In the genomic region with DNA sequence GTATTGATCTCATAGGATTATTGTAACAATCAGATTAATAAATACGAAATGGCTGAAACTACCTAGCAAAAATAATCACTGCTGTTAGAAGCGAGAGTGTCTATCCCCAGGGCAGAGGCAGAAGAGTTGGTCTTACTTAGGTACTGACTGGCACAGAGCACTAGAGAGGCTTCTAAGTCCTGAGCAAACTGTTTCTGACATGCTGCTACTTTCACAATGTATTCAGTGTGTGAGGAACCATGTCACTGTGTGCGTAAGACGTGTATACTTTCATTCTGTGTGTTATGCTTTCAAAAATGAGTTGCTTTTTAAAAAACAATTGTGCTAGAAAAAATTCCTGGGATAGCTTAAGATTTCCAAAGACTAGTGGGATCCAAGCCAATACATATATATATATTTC, we compare ENCODE assay signal across 34 cellular contexts. TPM values are rescaled to one million over a fixed set of nuclear protein-coding genes. Genes with fewer than 3 reads are reported as not detected.
"Had no signal": no experiment of that assay in that cellular context is flagged by ENCODE, and none has a peak within 500 bp of the region (broad histone marks: within the 10 kb centered on the region; RNA-seq: fewer than 3 reads in every experiment).

No MANE protein-coding gene starts in this region.

- DNase-seq: cortex of kidney; effector CD8-positive, alpha-beta T cell; effector memory CD8-positive, alpha-beta T cell; endodermal cell; erythroblast; esophagus squamous epithelium; foreskin fibroblast; foreskin melanocyte; gastrocnemius medialis; glutamatergic neuron; head of caudate nucleus; heart right ventricle; hippocampal formation; left cardiac atrium; left lung; left ventricle myocardium superior; lower lobe of right lung; mesenchymal stem cell; mucosa of descending colon; naive B cell; naive thymus-derived CD8-positive, alpha-beta T cell had no signal

- H3K4me1 ChIP-seq: gastrocnemius medialis, left lung had no signal

- FAIRE-seq: endometrium, islet of Langerhans, keratinocyte had no signal

- H3K4me3 ChIP-seq: esophagus squamous epithelium, gastrocnemius medialis, heart right ventricle, left lung, lower lobe of right lung, mucosa of descending colon had no signal

- H3K9me3 ChIP-seq: gastrocnemius medialis, left lung, lower lobe of right lung, mucosa of descending colon had no signal

- H3K27me3 ChIP-seq: gastrocnemius medialis, left lung had no signal

- ATAC-seq: effector memory CD8-positive, alpha-beta T cell; esophagus mucosa; gastrocnemius medialis; heart right ventricle; left cardiac atrium; left lung; left ventricle myocardium superior; lower lobe of right lung; mucosa of descending colon; naive thymus-derived CD8-positive, alpha-beta T cell had no signal

- H3K27ac ChIP-seq: epithelial cell of prostate, esophagus squamous epithelium, gastrocnemius medialis, heart right ventricle, left lung, lower lobe of right lung had no signal

- H3K36me3 ChIP-seq: esophagus squamous epithelium, gastrocnemius medialis, heart right ventricle, left lung, lower lobe of right lung had no signal

RNA-seq across cellular contexts. Expression of gene IFNA6, which starts 10.0 kb away (rescaled TPM):
- total RNA-seq: dermis microvascular lymphatic vessel endothelial cell; endodermal cell; esophagus mucosa; esophagus squamous epithelium; gastrocnemius medialis; glomerular endothelial cell; heart right ventricle; kidney epithelial cell; left cardiac atrium; left lung; left ventricle myocardium superior; lower leg skin; lower lobe of right lung; lung microvascular endothelial cell; mesenteric fat pad; mesothelial cell of epicardium; mucosa of descending colon; myocyte; naive thymus-derived CD8-positive, alpha-beta T cell had no signal
- polyA plus RNA-seq: heart right ventricle; keratinocyte; naive thymus-derived CD8-positive, alpha-beta T cell had no signal

RNA-seq across cellular contexts. Expression of gene IFNA13, which starts 27.1 kb away (rescaled TPM):
- total RNA-seq: dermis microvascular lymphatic vessel endothelial cell; endodermal cell; esophagus mucosa; esophagus squamous epithelium; gastrocnemius medialis; glomerular endothelial cell; heart right ventricle; kidney epithelial cell; left cardiac atrium; left lung; left ventricle myocardium superior; lower leg skin; lung microvascular endothelial cell; mesenteric fat pad; mucosa of descending colon; myocyte; naive thymus-derived CD8-positive, alpha-beta T cell had no signal
- polyA plus RNA-seq: heart right ventricle; keratinocyte; naive thymus-derived CD8-positive, alpha-beta T cell had no signal

RNA-seq across cellular contexts. Expression of gene IFNA5, which starts 35.6 kb away (rescaled TPM):
- total RNA-seq: dermis microvascular lymphatic vessel endothelial cell, endodermal cell, esophagus mucosa, esophagus squamous epithelium, gastrocnemius medialis, glomerular endothelial cell, heart right ventricle, kidney epithelial cell, left cardiac atrium, left lung, left ventricle myocardium superior, lower leg skin, lower lobe of right lung, lung microvascular endothelial cell, mesenteric fat pad, mesothelial cell of epicardium, myocyte had no signal
- polyA plus RNA-seq: heart right ventricle; keratinocyte; naive thymus-derived CD8-positive, alpha-beta T cell had no signal

RNA-seq across cellular contexts. Expression of gene IFNA2, which starts 44.5 kb away (rescaled TPM):
- total RNA-seq: dermis microvascular lymphatic vessel endothelial cell; endodermal cell; esophagus mucosa; esophagus squamous epithelium; gastrocnemius medialis; glomerular endothelial cell; heart right ventricle; kidney epithelial cell; left cardiac atrium; left lung; left ventricle myocardium superior; lower leg skin; lower lobe of right lung; lung microvascular endothelial cell; mesenteric fat pad; mucosa of descending colon; myocyte; naive thymus-derived CD8-positive, alpha-beta T cell had no signal
- polyA plus RNA-seq: heart right ventricle; keratinocyte; naive thymus-derived CD8-positive, alpha-beta T cell had no signal
